Comparison of ENCODE assay signal across 1 cellular context in genomic region chr11:5291207-5291838, GRCh38.
TF ChIP-seq lines count a peak whose summit lies in the region.

No MANE protein-coding gene starts in this region.

TF ChIP-seq in endothelial cell of umbilical vein, 7 proteins besides CTCF, POLR2A, EP300 and RAD21:
- TF ChIP-seq JUN (IDR thresholded peaks at IDR 0.05; ENCODE audit: borderline replicate concordance, insufficient read depth, insufficient read length, low read depth) (no peak), GATA2 (IDR thresholded peaks at IDR 0.05; ENCODE audit: insufficient read depth, insufficient read length, low read depth, low read length) (no peak), POLR2AphosphoS5 (IDR thresholded peaks at IDR 0.05; ENCODE audit: insufficient read depth, low read depth, low read length) (no peak), FOS (IDR thresholded peaks at IDR 0.05; ENCODE audit: borderline replicate concordance, insufficient read depth, low read length) (no peak)
- TF ChIP-seq, protein P1, sequence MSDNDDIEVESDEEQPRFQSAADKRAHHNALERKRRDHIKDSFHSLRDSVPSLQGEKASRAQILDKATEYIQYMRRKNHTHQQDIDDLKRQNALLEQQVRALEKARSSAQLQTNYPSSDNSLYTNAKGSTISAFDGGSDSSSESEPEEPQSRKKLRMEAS (IDR thresholded peaks at IDR 0.05; ENCODE audit: insufficient read depth, insufficient read length): no peak
TF ChIP-seq in endothelial cell of umbilical vein: peak in this region for 0.
